ENCODE assay signal across 8 cellular contexts in the genomic region with DNA sequence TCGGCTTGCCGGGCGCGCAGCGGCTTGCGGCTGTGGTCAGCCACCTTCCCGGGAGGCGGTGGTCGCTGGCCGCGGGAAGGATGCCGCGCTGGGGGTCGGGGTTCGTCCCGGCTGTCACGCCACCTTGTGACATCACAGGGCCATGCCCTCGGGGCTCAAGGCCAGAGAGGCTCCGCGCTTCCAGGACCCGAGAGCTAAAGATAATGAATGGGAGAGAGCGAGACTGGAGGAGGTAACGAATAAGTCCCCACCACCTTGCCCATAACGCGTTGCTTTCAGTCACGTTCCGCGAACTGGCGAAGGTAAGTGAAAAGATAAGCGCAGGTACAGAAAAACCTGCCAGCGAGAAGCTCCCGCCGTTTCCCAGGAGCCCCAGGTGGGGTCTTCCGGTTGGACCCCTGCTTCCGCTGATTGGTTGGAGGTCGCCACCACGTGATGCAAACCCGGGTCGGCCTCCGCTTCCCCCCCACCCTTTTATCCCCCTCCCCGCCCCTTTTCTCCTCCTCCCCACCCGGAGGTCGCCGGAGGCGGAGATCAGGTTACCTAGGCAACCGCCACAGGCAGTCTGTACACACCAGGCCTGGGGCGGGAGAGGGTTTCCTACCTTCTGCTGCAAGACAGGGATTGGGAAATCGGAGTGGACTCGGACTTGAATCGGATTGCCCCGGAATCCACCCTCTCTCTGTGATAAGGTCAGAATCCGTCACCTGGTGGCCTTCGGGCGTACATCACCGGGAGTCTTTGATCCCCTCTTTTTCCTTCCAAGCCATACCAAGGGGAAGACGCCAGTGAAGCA. TPM values are rescaled to one million over a fixed set of nuclear protein-coding genes. Genes with fewer than 3 reads are reported as not detected.
DNase-seq lines count a peak whose midpoint lies in the region; ATAC-seq, FAIRE-seq and TF ChIP-seq lines count a peak whose summit lies in the region.

Gene LRRC9, plus strand, starts transcription at position 563 of the 796 bp plus-strand sequence.

- POLR2A ChIA-PET in A549 (lab: Yijun Ruan, JAX): no interaction called here

- no peaks in the 10 kb centered on the region for H3K36me3 ChIP-seq in psoas muscle (ENCODE audit: insufficient read depth in 1 of 2, low read depth in 1 of 2)

- no peak for TF ChIP-seq POLR2A in A549 (IDR thresholded peaks at IDR 0.05; ENCODE audit: low read length)

- H3K9me3 ChIP-seq in A549 (no peaks in the 10 kb centered on the region), psoas muscle (no peaks in the 10 kb centered on the region)

- TF ChIP-seq CTCF in A549 (IDR thresholded peaks at IDR 0.05) (no peak), psoas muscle (IDR thresholded peaks at IDR 0.05) (no peak)

- peak in 1 of 2 experiments; percentile 64; a peak in 3 of 6 replicates for ATAC-seq in A549
- peak; percentile 24 for ATAC-seq in GM19395 (IDR thresholded peaks at IDR 0.05; ENCODE audit: unreplicated experiment)
- ATAC-seq in psoas muscle: peak; percentile 46 to 78 (median 52)
- ATAC-seq in HG02642 (IDR thresholded peaks at IDR 0.05; ENCODE audit: poor library complexity, unreplicated experiment): no peak

- H3K27me3 ChIP-seq in psoas muscle (ENCODE audit: insufficient read depth in 3 of 3, low read length in 2 of 3): peaks cover 0 to 6% (median 3%) of the 10 kb centered on the region in 3 donors

- FAIRE-seq in A549 (lab: Jason Lieb, UNC): no peak

- H3K27ac ChIP-seq in A549 (no peak within 1 kb of the TSS), angular gyrus (ENCODE audit: low read depth, low read length) (peak within 1 kb of the TSS; percentile 35), psoas muscle (no peak within 1 kb of the TSS)

- TF ChIP-seq EP300 in A549 (IDR thresholded peaks at IDR 0.05): no peak

- peak within 1 kb of the TSS; percentile 33 for H3K4me3 ChIP-seq in A549
- peak within 1 kb of the TSS; percentile 65 for H3K4me3 ChIP-seq in psoas muscle

- H3K4me2 ChIP-seq in A549: peak within 1 kb of the TSS; percentile 83

- DNase-seq in A549 (ENCODE audit: low read depth in 1 of 2, low spot score in 1 of 2) (no peak), NCI-H2227 treated with DMSO at 0.1 percent for 48 hours (lab: John Stamatoyannopoulos, UW) (peak; percentile 86), hypothalamus (lab: John Stamatoyannopoulos, UW) (peak in 44 of 51 donors; percentile 7 to 79 (median 50)), psoas muscle (peak; percentile 9 to 49), COLO829 (ENCODE audit: low spot score) (no peak)

- intact Hi-C loops in psoas muscle (cut with DNase I): no loop called here

- H3K4me1 ChIP-seq in A549: peaks cover 4% of the 10 kb centered on the region; the same call in 1 of the 3 replicates
- peaks cover 3% of the 10 kb centered on the region for H3K4me1 ChIP-seq in psoas muscle

- CTCF ChIA-PET in A549 (lab: Yijun Ruan, JAX): no interaction called here

- WGBS in A549 (ENCODE audit: missing lambda C conversion rate): 31% methylated on average over 34 of the region's 56 CpGs
- WGBS in psoas muscle, 3 donors: 7% methylated on average over 54 to 56 of the region's 56 CpGs

- TF ChIP-seq RAD21 in A549 (conservative IDR thresholded peaks at IDR 0.05 in 1 of 2, IDR thresholded peaks at IDR 0.05 in 1 of 2): no peak

TF ChIP-seq in A549, 52 proteins besides CTCF, POLR2A, EP300 and RAD21:
- TF ChIP-seq JUNB (IDR thresholded peaks at IDR 0.05) (no peak), ELK1 (IDR thresholded peaks at IDR 0.05; ENCODE audit: low read depth, low read length) (no peak), CEBPB (IDR thresholded peaks at IDR 0.05) (no peak), HOXA7 (CRISPR knock-in tag; IDR thresholded peaks at IDR 0.05) (no peak), REST (IDR thresholded peaks at IDR 0.05) (no peak)

RNA-seq across cellular contexts. Expression of gene LRRC9, which starts in this region (rescaled TPM):
- polyA plus RNA-seq in A549 (2011; rRNA removed) (not detected in 2 replicates), A549 (2017; fragmentation: RNase III; extraction: RNeasy Plus Mini Kit Qiagen cat#74134 plus additional on column Dnase treatment) (not detected in 3 replicates), psoas muscle (under 1 TPM in 1 of 3 donors, not detected in 2; under 0.01 TPM)
- not detected in 2 replicates for polyA plus RNA-seq in A549 (2012; cell fraction: cytosol; rRNA removed)
- polyA plus RNA-seq in A549 (2012; cell fraction: nucleus; rRNA removed): not detected in 2 replicates
- polyA minus RNA-seq in A549 (2011; rRNA and poly(A)+ RNA removed): not detected in 2 replicates
- under 1 TPM in 2 of 4 donors, not detected in 2; 0.12 to 0.40 TPM for total RNA-seq in psoas muscle

Comparison
In these comparisons a context has a peak if more than half of its experiments do, and no peak if none do; other contexts are left out.
1. Peak in DNase-seq, ATAC-seq and H3K4me3 ChIP-seq in psoas muscle; RNA of the gene not detected or under 1 TPM.
2. DNase-seq: peak in NCI-H2227 treated with DMSO at 0.1 percent for 48 hours (single experiment) and hypothalamus (44 of 51); none in A549 (0 of 2) and COLO829 (single experiment).